Comparison of ENCODE assay signal across 20 cellular contexts in genomic region chr17:13484020-13484419, GRCh38.
DNase-seq lines count a peak whose midpoint lies in the region; ATAC-seq, FAIRE-seq and TF ChIP-seq lines count a peak whose summit lies in the region.
"Had no signal": no experiment of that assay in that cellular context is flagged by ENCODE, and none has a peak within 500 bp of the region (broad histone marks: within the 10 kb centered on the region; RNA-seq: fewer than 3 reads in every experiment).

No MANE protein-coding gene starts in this region.

- CTCF ChIA-PET in activated CD4-positive, alpha-beta T cell treated with anti-CD3 and anti-CD28 coated beads for 36 hours (lab: Charles Lee): interaction anchor here (1.3 kb wide), 1 partner anchor 147 kb away, joined by 3 read pairs; no protein-coding TSS in a partner anchor
- CTCF ChIA-PET in K562 (lab: Yijun Ruan, JAX; ENCODE audit: low intra/inter-chr PET ratio): no interaction called here

- in situ Hi-C loops in K562 (cut with MboI): no loop called here

- no peak overlapping the region for H3K9ac ChIP-seq in K562 (ENCODE audit: insufficient read depth in 1 of 2, low read depth in 2 of 2, low read length in 2 of 2)
- H3K9ac ChIP-seq: KMS-11 had no signal

- POLR2A ChIA-PET in activated CD4-positive, alpha-beta T cell treated with anti-CD3 and anti-CD28 coated beads for 36 hours (lab: Charles Lee): no interaction called here
- POLR2A ChIA-PET in K562 (lab: Yijun Ruan, JAX): no interaction called here

- H3K4me3 ChIP-seq in K562 (no peak overlapping the region), osteoblast (ENCODE audit: insufficient read depth, low read length) (no peak overlapping the region)
- H3K4me3 ChIP-seq: MG63, PC-9, SK-N-MC had no signal

- H3K27me3 ChIP-seq in K562 (ENCODE audit: control insufficient read depth in 2 of 2, insufficient read depth in 2 of 2, low read length in 2 of 2): no peaks in the 10 kb centered on the region
- no peaks in the 10 kb centered on the region for H3K27me3 ChIP-seq in osteoblast (ENCODE audit: insufficient read depth, low read length)
- H3K27me3 ChIP-seq: MG63 had no signal

- H3K27ac Mint-ChIP-seq in activated CD4-positive, alpha-beta T cell treated with anti-CD3 and anti-CD28 coated beads, Interleukin-2, amount 10 ng/mL, durations not matched to agents 24 days and 14 days: no peak overlapping the region
- no peak overlapping the region for H3K27ac Mint-ChIP-seq in activated CD4-positive, alpha-beta T cell treated with anti-CD3 and anti-CD28 coated beads for 36 hours
- H3K27ac Mint-ChIP-seq: CD14-positive monocyte had no signal

- 73% methylated on average over 4 of the region's 4 CpGs for WGBS in K562 (ENCODE audit: insufficient coverage, low coverage, missing lambda C conversion rate)

- intact Hi-C loops in activated CD4-positive, alpha-beta T cell treated with anti-CD3 and anti-CD28 coated beads, Interleukin-2, amount 10 ng/mL, durations not matched to agents 24 days and 14 days (cut with micrococcal nuclease): no loop called here
- intact Hi-C loops in activated CD4-positive, alpha-beta T cell treated with anti-CD3 and anti-CD28 coated beads for 36 hours (cut with DNase I, micrococcal nuclease): no loop called here
- intact Hi-C loops in K562 (cut with micrococcal nuclease): no loop called here
- intact Hi-C loops in left ventricle myocardium superior (cut with micrococcal nuclease): no loop called here

- H3K36me3 Mint-ChIP-seq in activated CD4-positive, alpha-beta T cell treated with anti-CD3 and anti-CD28 coated beads, Interleukin-2, amount 10 ng/mL, durations not matched to agents 24 days and 14 days (ENCODE audit: low read depth): no peaks in the 10 kb centered on the region
- H3K36me3 Mint-ChIP-seq in activated CD4-positive, alpha-beta T cell treated with anti-CD3 and anti-CD28 coated beads for 36 hours (ENCODE audit: low read depth): no peaks in the 10 kb centered on the region
- H3K36me3 Mint-ChIP-seq: CD14-positive monocyte had no signal

- H2AFZ ChIP-seq in K562 (ENCODE audit: low read depth, low read length) (peak overlapping the region; percentile 58; the same call in 1 of the 2 replicates), osteoblast (ENCODE audit: low read length) (peak overlapping the region; percentile 42)
- H2AFZ ChIP-seq: PC-9 had no signal

- H3K9me3 ChIP-seq in K562 (replicated peaks; ENCODE audit: control insufficient read depth, insufficient read depth, low read depth, low read length) (peaks cover 3% of the 10 kb centered on the region), osteoblast (ENCODE audit: low read depth, low read length) (peaks cover 6% of the 10 kb centered on the region)
- H3K9me3 ChIP-seq: Caco-2, MG63 had no signal

- H3K4me1 ChIP-seq in K562 (replicated peaks in 1 of 2; ENCODE audit: control insufficient read depth in 2 of 2, insufficient read depth in 2 of 2, low read length in 2 of 2): no peaks in the 10 kb centered on the region
- H3K4me1 ChIP-seq in osteoblast (ENCODE audit: insufficient read depth, low read length): no peaks in the 10 kb centered on the region
- H3K4me1 ChIP-seq: Caco-2 had no signal

- BruUV-seq in K562 (replicated peaks; lab: Mats Ljungman, UMichigan): no TSS peak

- TF ChIP-seq RAD21 in K562 (CRISPR knock-in tag; conservative IDR thresholded peaks at IDR 0.05 in 1 of 2, IDR thresholded peaks at IDR 0.05 in 1 of 2): no peak

- H3K27ac ChIP-seq in K562 (ENCODE audit: extremely low read depth, low read depth, low read length) (no peak overlapping the region), osteoblast (ENCODE audit: low read depth, low read length) (peak overlapping the region; percentile 47)
- H3K27ac ChIP-seq: 22Rv1, KMS-11, PC-9, SK-N-MC had no signal

- H3K4me2 ChIP-seq in K562 (ENCODE audit: insufficient read depth, low read length): no peak overlapping the region
- peak overlapping the region; percentile 27 for H3K4me2 ChIP-seq in osteoblast (ENCODE audit: insufficient read depth, low read length)
- H3K4me2 ChIP-seq: KMS-11, PC-9 had no signal

- H3K36me3 ChIP-seq in K562 (ENCODE audit: control insufficient read depth, insufficient read depth, low read length): no peaks in the 10 kb centered on the region
- H3K36me3 ChIP-seq in osteoblast (ENCODE audit: insufficient read depth, low read length): no peaks in the 10 kb centered on the region
- H3K36me3 ChIP-seq: MG63 had no signal

- no peaks in the 10 kb centered on the region for H3K79me2 ChIP-seq in K562 (ENCODE audit: control insufficient read depth, insufficient read depth, low read length)
- H3K79me2 ChIP-seq in osteoblast (ENCODE audit: insufficient read depth, low read length): no peaks in the 10 kb centered on the region

- H4K20me1 ChIP-seq in K562 (replicated peaks; ENCODE audit: control insufficient read depth, insufficient read depth, low read length) (no peaks in the 10 kb centered on the region), osteoblast (ENCODE audit: insufficient read depth, low read length) (no peaks in the 10 kb centered on the region)

- H3K9me3 Mint-ChIP-seq in activated CD4-positive, alpha-beta T cell treated with anti-CD3 and anti-CD28 coated beads, Interleukin-2, amount 10 ng/mL, durations not matched to agents 24 days and 14 days: peaks cover 9% of the 10 kb centered on the region
- peaks cover 24% of the 10 kb centered on the region for H3K9me3 Mint-ChIP-seq in activated CD4-positive, alpha-beta T cell treated with anti-CD3 and anti-CD28 coated beads for 36 hours (ENCODE audit: low read depth)

- DNase-seq in activated CD4-positive, alpha-beta T cell treated with anti-CD3 and anti-CD28 coated beads, Interleukin-2, amount 10 ng/mL, durations not matched to agents 24 days and 14 days: peak; percentile 8
- no peak for DNase-seq in activated CD4-positive, alpha-beta T cell treated with anti-CD3 and anti-CD28 coated beads for 36 hours
- DNase-seq in HS-5 (ENCODE audit: low read depth) (peak; percentile 33), K562 (ENCODE audit: extremely low read depth in 1 of 4, low spot score in 3 of 4) (no peak), osteoblast (ENCODE audit: insufficient read length, low spot score, missing footprints) (no peak), left ventricle myocardium superior (no peak)
- no peak for DNase-seq in activated naive CD4-positive, alpha-beta T cell (lab: John Stamatoyannopoulos, UW)
- DNase-seq: Caco-2, H7, MG63, NCI-H1092 treated with DMSO at 0.1 percent for 48 hours, NCI-H1694 treated with DMSO at 0.1 percent for 48 hours, NCI-H446, PC-9 had no signal

- H3K4me1 Mint-ChIP-seq in activated CD4-positive, alpha-beta T cell treated with anti-CD3 and anti-CD28 coated beads, Interleukin-2, amount 10 ng/mL, durations not matched to agents 24 days and 14 days: no peaks in the 10 kb centered on the region
- H3K4me1 Mint-ChIP-seq in activated CD4-positive, alpha-beta T cell treated with anti-CD3 and anti-CD28 coated beads for 36 hours: no peaks in the 10 kb centered on the region
- H3K4me1 Mint-ChIP-seq: CD14-positive monocyte had no signal

- FAIRE-seq in K562 (lab: Jason Lieb, UNC): no peak

- TF ChIP-seq POLR2A in K562 (conservative IDR thresholded peaks at IDR 0.05): no peak

- no peak for TF ChIP-seq EP300 in K562 (IDR thresholded peaks at IDR 0.05; ENCODE audit: low read length)

- no peak for ATAC-seq in activated CD4-positive, alpha-beta T cell treated with anti-CD3 and anti-CD28 coated beads for 36 hours
- no peak for ATAC-seq in K562
- ATAC-seq in HG03039 (IDR thresholded peaks at IDR 0.05; ENCODE audit: unreplicated experiment): no peak
- no peak for ATAC-seq in left ventricle myocardium superior
- ATAC-seq: Right ventricle myocardium inferior had no signal

- H3K27me3 Mint-ChIP-seq in activated CD4-positive, alpha-beta T cell treated with anti-CD3 and anti-CD28 coated beads, Interleukin-2, amount 10 ng/mL, durations not matched to agents 24 days and 14 days: no peaks in the 10 kb centered on the region
- H3K27me3 Mint-ChIP-seq in activated CD4-positive, alpha-beta T cell treated with anti-CD3 and anti-CD28 coated beads for 36 hours: peaks cover 5% of the 10 kb centered on the region

- no peak overlapping the region for H3K4me3 Mint-ChIP-seq in activated CD4-positive, alpha-beta T cell treated with anti-CD3 and anti-CD28 coated beads, Interleukin-2, amount 10 ng/mL, durations not matched to agents 24 days and 14 days
- H3K4me3 Mint-ChIP-seq in activated CD4-positive, alpha-beta T cell treated with anti-CD3 and anti-CD28 coated beads for 36 hours: no peak overlapping the region
- H3K4me3 Mint-ChIP-seq: CD14-positive monocyte had no signal

- no peak for TF ChIP-seq CTCF in K562 (IDR thresholded peaks at IDR 0.05 in 2 of 3, conservative IDR thresholded peaks at IDR 0.05 in 1 of 3; ENCODE audit: insufficient read depth in 2 of 3, low read depth in 1 of 3, low read length in 3 of 3)
- TF ChIP-seq CTCF in osteoblast (IDR thresholded peaks at IDR 0.05; ENCODE audit: extremely low read depth, low read depth, low read length): no peak

- no peaks in the 10 kb centered on the region for H3K9me1 ChIP-seq in K562 (ENCODE audit: control insufficient read depth, insufficient read depth, low read length)

TF ChIP-seq in K562, 482 proteins besides CTCF, POLR2A, EP300 and RAD21 (continues in another document):
- TF ChIP-seq MYNN (IDR thresholded peaks at IDR 0.05) (no peak), MYNN (CRISPR knock-in tag; IDR thresholded peaks at IDR 0.05) (no peak), RBM14 (IDR thresholded peaks at IDR 0.05; ENCODE audit: borderline replicate concordance, insufficient read depth, low read depth, low read length) (no peak)

Comparison
In these comparisons a context has a peak if more than half of its experiments do, and no peak if none do; other contexts are left out.
1. DNase-seq: peak in activated CD4-positive, alpha-beta T cell treated with anti-CD3 and anti-CD28 coated beads, Interleukin-2, amount 10 ng/mL, durations not matched to agents 24 days and 14 days (single experiment) and HS-5 (single experiment); none in activated CD4-positive, alpha-beta T cell treated with anti-CD3 and anti-CD28 coated beads for 36 hours (single experiment), K562 (0 of 4), osteoblast (single experiment), activated naive CD4-positive, alpha-beta T cell (0 of 4) and left ventricle myocardium superior (single experiment).